Comparison of ENCODE assay signal across 10 cellular contexts in genomic region chr2:174442546-174443510, GRCh38. TPM values are rescaled to one million over a fixed set of nuclear protein-coding genes. Genes with fewer than 3 reads are reported as not detected.
DNase-seq lines count a peak whose midpoint lies in the region; ATAC-seq and TF ChIP-seq lines count a peak whose summit lies in the region.
"Had no signal": no experiment of that assay in that cellular context is flagged by ENCODE, and none has a peak within 500 bp of the region (broad histone marks: within the 10 kb centered on the region; RNA-seq: fewer than 3 reads in every experiment).

No MANE protein-coding gene starts in this region.

- no peaks in the 10 kb centered on the region for H3K27me3 Mint-ChIP-seq in mesothelial cell of epicardium (ENCODE audit: low read depth)
- H3K27me3 Mint-ChIP-seq in activated T-cell treated with anti-CD3 and anti-CD28 coated beads, Interleukin-2, amount 50 U/mL, for 72 hours (ENCODE audit: low read depth), result no peaks in the 10 kb centered on the region

- no peak overlapping the region for H3K4me3 ChIP-seq in NT2/D1 (ENCODE audit: insufficient read length, low read depth)
- H3K4me3 ChIP-seq: vagina had no signal

- peaks cover 3% of the 10 kb centered on the region for H3K36me3 Mint-ChIP-seq in mesothelial cell of epicardium
- H3K36me3 Mint-ChIP-seq in activated T-cell treated with anti-CD3 and anti-CD28 coated beads, Interleukin-2, amount 50 U/mL, for 72 hours (ENCODE audit: insufficient read depth in 2 of 2), result peaks cover 0 to 10% of the 10 kb centered on the region in 2 donors

- no peak for ATAC-seq in activated T-cell treated with anti-CD3 and anti-CD28 coated beads, Interleukin-2, amount 50 U/mL, for 72 hours (replicated peaks in 1 of 2)
- ATAC-seq in HG03039 (IDR thresholded peaks at IDR 0.05; ENCODE audit: unreplicated experiment), result no peak

- H3K4me3 Mint-ChIP-seq in mesothelial cell of epicardium, result no peak overlapping the region
- no peak overlapping the region for H3K4me3 Mint-ChIP-seq in activated T-cell treated with anti-CD3 and anti-CD28 coated beads, Interleukin-2, amount 50 U/mL, for 72 hours

- H3K4me1 ChIP-seq in NT2/D1 (ENCODE audit: insufficient read depth, insufficient read length), result peaks cover 3% of the 10 kb centered on the region

- H3K9ac ChIP-seq in NT2/D1 (ENCODE audit: insufficient read length, low read depth), result no peak overlapping the region

- no peaks in the 10 kb centered on the region for H3K27me3 ChIP-seq in NT2/D1 (ENCODE audit: insufficient read depth, insufficient read length)
- H3K27me3 ChIP-seq: vagina had no signal

- H3K9me3 ChIP-seq in NT2/D1 (ENCODE audit: insufficient read depth, low read length), result no peaks in the 10 kb centered on the region
- H3K9me3 ChIP-seq: vagina had no signal

- no peaks in the 10 kb centered on the region for H3K36me3 ChIP-seq in NT2/D1 (ENCODE audit: insufficient read depth, insufficient read length, low read length)

- DNase-seq in EH (ENCODE audit: low read depth) (peak; percentile 92), NT2/D1 (ENCODE audit: low read depth, low spot score) (peak; percentile 33), dedifferentiated amniotic fluid mesenchymal stem cell (ENCODE audit: extremely low spot score) (peak; percentile 70), mesothelial cell of epicardium (ENCODE audit: low spot score in 2 of 2, unreplicated experiment in 2 of 2) (no peak), GM19240 (ENCODE audit: insufficient read length, low spot score) (no peak), NCI-H524 (lab: John Stamatoyannopoulos, UW) (no peak)
- no peak for DNase-seq in activated T-cell treated with anti-CD3 and anti-CD28 coated beads, Interleukin-2, amount 50 U/mL, for 72 hours
- DNase-seq: activated CD4-positive, alpha-beta T cell treated with anti-CD3 and anti-CD28 coated beads, Interleukin-2, amount 50 U/mL, for 4 hours had no signal

- no peaks in the 10 kb centered on the region for H3K9me3 Mint-ChIP-seq in mesothelial cell of epicardium
- no peaks in the 10 kb centered on the region for H3K9me3 Mint-ChIP-seq in activated T-cell treated with anti-CD3 and anti-CD28 coated beads, Interleukin-2, amount 50 U/mL, for 72 hours

- H3K4me1 Mint-ChIP-seq in mesothelial cell of epicardium, result peaks cover 23% of the 10 kb centered on the region
- H3K4me1 Mint-ChIP-seq in activated T-cell treated with anti-CD3 and anti-CD28 coated beads, Interleukin-2, amount 50 U/mL, for 72 hours (ENCODE audit: low read depth), result no peaks in the 10 kb centered on the region

- peak overlapping the region; percentile 80 for H3K27ac Mint-ChIP-seq in mesothelial cell of epicardium
- H3K27ac Mint-ChIP-seq in activated T-cell treated with anti-CD3 and anti-CD28 coated beads, Interleukin-2, amount 50 U/mL, for 72 hours, result no peak overlapping the region

- TF ChIP-seq CTCF in mesothelial cell of epicardium (IDR thresholded peaks at IDR 0.05; ENCODE audit: unreplicated experiment), result no peak

RNA-seq across cellular contexts. Expression of gene GPR155, which starts 44.0 kb away (rescaled TPM):
- 4.4 to 7.2 TPM (median 4.6 TPM) in 3 replicates for total RNA-seq in mesothelial cell of epicardium
- 10 to 100 TPM; 12.6 to 13.5 TPM for total RNA-seq in activated T-cell treated with anti-CD3 and anti-CD28 coated beads, Interleukin-2, amount 50 U/mL, for 72 hours

RNA-seq across cellular contexts. Expression of gene SCRN3, which starts 47.3 kb away (rescaled TPM):
- total RNA-seq in mesothelial cell of epicardium, result 26.5 to 29.0 TPM (median 26.8 TPM) in 3 replicates
- 10 to 100 TPM; 17.1 to 19.9 TPM for total RNA-seq in activated T-cell treated with anti-CD3 and anti-CD28 coated beads, Interleukin-2, amount 50 U/mL, for 72 hours

Comparison
In these comparisons a context has a peak if more than half of its experiments do, and no peak if none do; other contexts are left out.
1. DNase-seq: peak in EH (single experiment), NT2/D1 (single experiment) and dedifferentiated amniotic fluid mesenchymal stem cell (single experiment); none in mesothelial cell of epicardium (0 of 2), activated T-cell treated with anti-CD3 and anti-CD28 coated beads, Interleukin-2, amount 50 U/mL, for 72 hours (0 of 2), GM19240 (single experiment) and NCI-H524 (0 of 2).